In the genomic region with DNA sequence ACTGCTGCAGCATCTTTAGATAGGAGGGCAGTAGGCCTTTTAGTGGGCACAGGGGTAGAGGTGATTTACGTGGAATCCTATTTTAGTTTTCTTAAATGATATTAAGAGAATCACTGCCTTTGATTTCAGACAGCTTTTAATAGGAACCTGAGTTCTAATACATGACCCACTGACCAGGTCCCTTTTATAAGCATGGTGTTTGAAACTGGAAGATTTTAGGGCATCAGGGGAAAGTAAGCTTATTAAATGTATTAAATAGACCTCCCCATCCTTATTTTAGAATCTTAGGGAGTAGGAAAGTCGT, we compare ENCODE assay signal across 8 cellular contexts. TPM values are rescaled to one million over a fixed set of nuclear protein-coding genes. Genes with fewer than 3 reads are reported as not detected.
A peak's percentile ranks its signal among the peaks of the same experiment; 100 is the strongest.
DNase-seq lines count a peak whose midpoint lies in the region; ATAC-seq, FAIRE-seq and TF ChIP-seq lines count a peak whose summit lies in the region.

No MANE protein-coding gene starts in this region.

- H3K36me3 Mint-ChIP-seq in activated T-cell treated with anti-CD3 and anti-CD28 coated beads, Interleukin-2, amount 50 U/mL, for 24 hours (ENCODE audit: low read depth), result peaks cover 50% of the 10 kb centered on the region

- in situ Hi-C loops in K562 (cut with MboI), result no loop called here

- H3K4me3 Mint-ChIP-seq in activated T-cell treated with anti-CD3 and anti-CD28 coated beads, Interleukin-2, amount 50 U/mL, for 24 hours, result peak overlapping the region; percentile 89

- no peak for TF ChIP-seq EP300 in K562 (IDR thresholded peaks at IDR 0.05; ENCODE audit: low read length)

- no peaks in the 10 kb centered on the region for H3K27me3 ChIP-seq in K562 (ENCODE audit: control insufficient read depth in 2 of 2, insufficient read depth in 2 of 2, low read length in 2 of 2)
- no peaks in the 10 kb centered on the region for H3K27me3 ChIP-seq in lower lobe of right lung (ENCODE audit: low read depth)
- no peaks in the 10 kb centered on the region for H3K27me3 ChIP-seq in tibial artery

- no peak for TF ChIP-seq RAD21 in K562 (CRISPR knock-in tag; conservative IDR thresholded peaks at IDR 0.05 in 1 of 2, IDR thresholded peaks at IDR 0.05 in 1 of 2)

- POLR2A ChIA-PET in K562 (lab: Yijun Ruan, JAX), result interaction anchor here (0.6 to 5.4 kb wide), 11 partner anchors 10 to 340 kb away, joined by 3 to 57 read pairs (median 5); a partner anchor contains a TSS

- peaks cover 15 to 25% of the 10 kb centered on the region in 2 experiments; a peak in 4 of 5 replicates for H3K4me1 ChIP-seq in K562 (replicated peaks in 1 of 2; ENCODE audit: control insufficient read depth in 2 of 2, insufficient read depth in 2 of 2, low read length in 2 of 2)
- peaks cover 28% of the 10 kb centered on the region for H3K4me1 ChIP-seq in lower lobe of right lung
- peaks cover 0 to 35% (median 26%) of the 10 kb centered on the region in 4 donors for H3K4me1 ChIP-seq in tibial artery

- H3K27ac ChIP-seq in K562 (ENCODE audit: extremely low read depth, low read depth, low read length) (peak overlapping the region; percentile 95; the same call in 1 of the 3 replicates), lower lobe of right lung (peak overlapping the region; percentile 95), tibial artery (peak overlapping the region; percentile 97 to 98)

- no peaks in the 10 kb centered on the region; the same call in 1 of the 2 replicates for H4K20me1 ChIP-seq in K562 (replicated peaks; ENCODE audit: control insufficient read depth, insufficient read depth, low read length)

- 2% methylated on average over 2 of the region's 2 CpGs for WGBS in K562 (ENCODE audit: insufficient coverage, low coverage, missing lambda C conversion rate)

- FAIRE-seq in K562 (lab: Jason Lieb, UNC), result no peak

- H3K4me2 ChIP-seq in K562 (ENCODE audit: insufficient read depth, low read length), result peak overlapping the region; percentile 89

- no peaks in the 10 kb centered on the region for H3K27me3 Mint-ChIP-seq in activated T-cell treated with anti-CD3 and anti-CD28 coated beads, Interleukin-2, amount 50 U/mL, for 24 hours

- TSS peak; percentile 71 for BruUV-seq in K562 (replicated peaks; lab: Mats Ljungman, UMichigan)

- no peak for TF ChIP-seq POLR2A in K562 (conservative IDR thresholded peaks at IDR 0.05)

- H3K27ac Mint-ChIP-seq in activated T-cell treated with anti-CD3 and anti-CD28 coated beads, Interleukin-2, amount 50 U/mL, for 24 hours, result peak overlapping the region; percentile 92

- CTCF ChIA-PET in K562 (lab: Yijun Ruan, JAX; ENCODE audit: low intra/inter-chr PET ratio), result no interaction called here

- H3K9me3 Mint-ChIP-seq in activated T-cell treated with anti-CD3 and anti-CD28 coated beads, Interleukin-2, amount 50 U/mL, for 24 hours, result no peaks in the 10 kb centered on the region

- no peak for DNase-seq in activated T-cell treated with anti-CD3 and anti-CD28 coated beads, Interleukin-2, amount 50 U/mL, for 24 hours
- no peak for DNase-seq in activated T-cell treated with anti-CD3 and anti-CD28 coated beads, Interleukin-2, amount 50 U/mL, for 48 hours
- DNase-seq in K562 (ENCODE audit: extremely low read depth in 1 of 4, low spot score in 3 of 4) (no peak), lower lobe of right lung (no peak), tibial artery (no peak), nucleus accumbens (lab: John Stamatoyannopoulos, UW) (no peak), islet precursor cell (no peak)
- no peak for DNase-seq in stimulated activated CD4-positive, alpha-beta T cell treated with anti-CD3 and anti-CD28 coated beads, Interleukin-15, amount 100 ng/mL, for 24 hours

- no peak overlapping the region for H2AFZ ChIP-seq in K562 (ENCODE audit: low read depth, low read length)

- intact Hi-C loops in K562 (cut with micrococcal nuclease) (no loop called here), lower lobe of right lung (cut with DNase I) (no loop called here), tibial artery (cut with DNase I; ENCODE audit: low total_unique reads) (no loop called here)

- H3K4me1 Mint-ChIP-seq in activated T-cell treated with anti-CD3 and anti-CD28 coated beads, Interleukin-2, amount 50 U/mL, for 24 hours (ENCODE audit: low read depth), result peaks cover 35% of the 10 kb centered on the region

- H3K9ac ChIP-seq in K562 (ENCODE audit: insufficient read depth in 1 of 2, low read depth in 2 of 2, low read length in 2 of 2), result peak overlapping the region; percentile 73 to 96

- H3K9me1 ChIP-seq in K562 (ENCODE audit: control insufficient read depth, insufficient read depth, low read length), result no peaks in the 10 kb centered on the region

- H3K36me3 ChIP-seq in K562 (ENCODE audit: control insufficient read depth, insufficient read depth, low read length), result peaks cover 40% of the 10 kb centered on the region
- H3K36me3 ChIP-seq in lower lobe of right lung, result peaks cover 37% of the 10 kb centered on the region
- H3K36me3 ChIP-seq in tibial artery, result peaks cover 24 to 27% (median 27%) of the 10 kb centered on the region in 3 donors

- TF ChIP-seq CTCF in K562 (IDR thresholded peaks at IDR 0.05 in 2 of 3, conservative IDR thresholded peaks at IDR 0.05 in 1 of 3; ENCODE audit: insufficient read depth in 2 of 3, low read depth in 1 of 3, low read length in 3 of 3) (no peak), lower lobe of right lung (IDR thresholded peaks at IDR 0.05) (no peak), tibial artery (IDR thresholded peaks at IDR 0.05) (no peak)

- no peaks in the 10 kb centered on the region for H3K9me3 ChIP-seq in K562 (replicated peaks; ENCODE audit: control insufficient read depth, insufficient read depth, low read depth, low read length)
- H3K9me3 ChIP-seq in lower lobe of right lung, result no peaks in the 10 kb centered on the region
- H3K9me3 ChIP-seq in tibial artery, result no peaks in the 10 kb centered on the region

- peak overlapping the region; percentile 81 for H3K4me3 ChIP-seq in K562
- H3K4me3 ChIP-seq in lower lobe of right lung, result peak overlapping the region; percentile 92
- H3K4me3 ChIP-seq in tibial artery, result peak overlapping the region; percentile 97 to 99

- peaks cover 70% of the 10 kb centered on the region for H3K79me2 ChIP-seq in K562 (ENCODE audit: control insufficient read depth, insufficient read depth, low read length)

- no peak for ATAC-seq in K562
- ATAC-seq in lower lobe of right lung, result no peak

RNA-seq across cellular contexts. Expression of a gene that starts 2.0 kb away (rescaled TPM):
- total RNA-seq in K562 (2011; cell fraction: chromatin; rRNA removed; ENCODE audit: low replicate concordance), result 152 and 243 TPM in 2 replicates
- total RNA-seq in K562 (2011; cell fraction: nucleolus; rRNA removed), result 80.5 and 93.3 TPM in 2 replicates
- 126 and 148 TPM in 2 replicates for total RNA-seq in K562 (2011; cell fraction: nucleoplasm; rRNA removed)
- 51.7 and 52.4 TPM in 2 replicates for total RNA-seq in K562 (2014; rRNA removed)
- 61.9 and 64.9 TPM in 2 replicates for total RNA-seq in K562 (2014; rRNA removed; fragmentation: Illumina TruSeq; extraction: Trizol)
- 77.8 and 91.8 TPM in 2 replicates for total RNA-seq in K562 (2015; rRNA removed; fragmentation: Illumina TruSeq; extraction: Trizol)
- 48.6 and 61.8 TPM in 2 replicates for total RNA-seq in K562 (2021)
- 48.0 and 66.7 TPM in 2 replicates for polyA plus RNA-seq in K562 (2011; rRNA removed)
- polyA plus RNA-seq in K562 (2011; cell fraction: cytosol; rRNA removed), result 15.6 and 17.6 TPM in 2 replicates
- polyA plus RNA-seq in K562 (2011; cell fraction: nucleus; rRNA removed), result 122 and 128 TPM in 2 replicates
- 40.1 and 52.3 TPM in 2 replicates for polyA plus RNA-seq in K562 (2012)
- polyA plus RNA-seq in K562 (2014; fragmentation: Illumina TruSeq; extraction: Trizol), result 99.3 and 120 TPM in 2 replicates
- 10 to 100 TPM; 13.8 to 13.9 TPM for polyA plus RNA-seq in K562 (2014; fragmentation: Nextera tagmentation; extraction: Ambion mirVana)
- 62.8 and 74.1 TPM in 2 replicates for polyA plus RNA-seq in K562 (2014; rRNA removed)
- polyA minus RNA-seq in K562 (2011; rRNA and poly(A)+ RNA removed), result 56.6 and 69.1 TPM in 2 replicates
- polyA minus RNA-seq in K562 (2011; cell fraction: cytosol; rRNA and poly(A)+ RNA removed), result 16.1 and 30.2 TPM in 2 replicates
- 40.7 and 50.6 TPM in 2 replicates for polyA minus RNA-seq in K562 (2011; cell fraction: nucleus; rRNA and poly(A)+ RNA removed)
- 97.7 TPM for total RNA-seq in lower lobe of right lung

RNA-seq across cellular contexts. Expression of a gene that starts 16.6 kb away (rescaled TPM):
- 240 and 242 TPM in 2 replicates for total RNA-seq in K562 (2011; cell fraction: chromatin; rRNA removed; ENCODE audit: low replicate concordance)
- total RNA-seq in K562 (2011; cell fraction: nucleolus; rRNA removed), result 98.2 and 103 TPM in 2 replicates
- total RNA-seq in K562 (2011; cell fraction: nucleoplasm; rRNA removed), result 184 and 228 TPM in 2 replicates
- 21.5 and 30.8 TPM in 2 replicates for total RNA-seq in K562 (2014; rRNA removed)
- total RNA-seq in K562 (2014; rRNA removed; fragmentation: Illumina TruSeq; extraction: Trizol), result 38.2 and 38.7 TPM in 2 replicates
- total RNA-seq in K562 (2015; rRNA removed; fragmentation: Illumina TruSeq; extraction: Trizol), result 34.4 and 36.5 TPM in 2 replicates
- total RNA-seq in K562 (2021), result 57.5 and 61.1 TPM in 2 replicates
- 43.3 and 51.8 TPM in 2 replicates for polyA plus RNA-seq in K562 (2011; rRNA removed)
- 29.1 and 32.3 TPM in 2 replicates for polyA plus RNA-seq in K562 (2011; cell fraction: cytosol; rRNA removed)
- 191 and 220 TPM in 2 replicates for polyA plus RNA-seq in K562 (2011; cell fraction: nucleus; rRNA removed)
- 48.8 and 57.5 TPM in 2 replicates for polyA plus RNA-seq in K562 (2012)
- 56.5 and 65.1 TPM in 2 replicates for polyA plus RNA-seq in K562 (2014; fragmentation: Illumina TruSeq; extraction: Trizol)
- 10 to 100 TPM; 12.5 to 16.9 TPM for polyA plus RNA-seq in K562 (2014; fragmentation: Nextera tagmentation; extraction: Ambion mirVana)
- 35.2 and 38.9 TPM in 2 replicates for polyA plus RNA-seq in K562 (2014; rRNA removed)
- 30.6 and 33.1 TPM in 2 replicates for polyA minus RNA-seq in K562 (2011; rRNA and poly(A)+ RNA removed)
- 13.3 and 20.1 TPM in 2 replicates for polyA minus RNA-seq in K562 (2011; cell fraction: cytosol; rRNA and poly(A)+ RNA removed)
- polyA minus RNA-seq in K562 (2011; cell fraction: nucleus; rRNA and poly(A)+ RNA removed), result 26.1 and 31.4 TPM in 2 replicates
- total RNA-seq in lower lobe of right lung, result 101 TPM

RNA-seq across cellular contexts. Expression of a gene that starts 23.4 kb away (rescaled TPM):
- total RNA-seq in K562 (2011; cell fraction: chromatin; rRNA removed; ENCODE audit: low replicate concordance), result 2.3 and 7.8 TPM in 2 replicates
- 3.6 and 4.0 TPM in 2 replicates for total RNA-seq in K562 (2011; cell fraction: nucleolus; rRNA removed)
- total RNA-seq in K562 (2011; cell fraction: nucleoplasm; rRNA removed), result 3.1 and 3.2 TPM in 2 replicates
- total RNA-seq in K562 (2014; rRNA removed), result 0.78 and 1.00 TPM in 2 replicates
- total RNA-seq in K562 (2014; rRNA removed; fragmentation: Illumina TruSeq; extraction: Trizol), result 0.32 and 0.47 TPM in 2 replicates
- total RNA-seq in K562 (2015; rRNA removed; fragmentation: Illumina TruSeq; extraction: Trizol), result 0.65 and 1.2 TPM in 2 replicates
- total RNA-seq in K562 (2021), result 6.6 and 7.7 TPM in 2 replicates
- polyA plus RNA-seq in K562 (2011; rRNA removed), result 0.25 and 0.41 TPM in 2 replicates
- polyA plus RNA-seq in K562 (2011; cell fraction: cytosol; rRNA removed), result 0.21 and 0.89 TPM in 2 replicates
- polyA plus RNA-seq in K562 (2011; cell fraction: nucleus; rRNA removed), result 1.3 and 5.0 TPM in 2 replicates
- 5.3 and 5.4 TPM in 2 replicates for polyA plus RNA-seq in K562 (2012)
- 4.7 and 6.9 TPM in 2 replicates for polyA plus RNA-seq in K562 (2014; fragmentation: Illumina TruSeq; extraction: Trizol)
- under 1 TPM; 0.27 TPM for polyA plus RNA-seq in K562 (2014; fragmentation: Nextera tagmentation; extraction: Ambion mirVana)
- polyA plus RNA-seq in K562 (2014; rRNA removed), result 1.4 and 2.0 TPM in 2 replicates
- polyA minus RNA-seq in K562 (2011; rRNA and poly(A)+ RNA removed), result 0.42 and 0.63 TPM in 2 replicates
- polyA minus RNA-seq in K562 (2011; cell fraction: cytosol; rRNA and poly(A)+ RNA removed), result 0.46 and 3.3 TPM in 2 replicates
- polyA minus RNA-seq in K562 (2011; cell fraction: nucleus; rRNA and poly(A)+ RNA removed), result 2.2 and 2.6 TPM in 2 replicates
- total RNA-seq in lower lobe of right lung, result 20.1 TPM

RNA-seq across cellular contexts. Expression of a gene that starts 53.5 kb away (rescaled TPM):
- total RNA-seq in K562 (2011; cell fraction: chromatin; rRNA removed; ENCODE audit: low replicate concordance), result 22.1 and 46.9 TPM in 2 replicates
- 18.2 and 24.0 TPM in 2 replicates for total RNA-seq in K562 (2011; cell fraction: nucleolus; rRNA removed)
- 17.4 and 20.8 TPM in 2 replicates for total RNA-seq in K562 (2011; cell fraction: nucleoplasm; rRNA removed)
- total RNA-seq in K562 (2014; rRNA removed) (1.8 and 2.1 TPM in 2 replicates), K562 (2014; rRNA removed; fragmentation: Illumina TruSeq; extraction: Trizol) (1.5 and 1.6 TPM in 2 replicates), K562 (2015; rRNA removed; fragmentation: Illumina TruSeq; extraction: Trizol) (1.5 and 1.8 TPM in 2 replicates), K562 (2021) (3.6 and 4.1 TPM in 2 replicates), lower lobe of right lung (9.3 TPM)
- polyA plus RNA-seq in K562 (2011; rRNA removed) (2.4 and 2.9 TPM in 2 replicates), K562 (2014; fragmentation: Illumina TruSeq; extraction: Trizol) (1.9 and 2.8 TPM in 2 replicates), K562 (2014; fragmentation: Nextera tagmentation; extraction: Ambion mirVana) (under 1 TPM; 0.18 to 0.50 TPM), K562 (2014; rRNA removed) (2.2 and 2.6 TPM in 2 replicates)
- polyA plus RNA-seq in K562 (2011; cell fraction: cytosol; rRNA removed), result 1.4 and 4.0 TPM in 2 replicates
- polyA plus RNA-seq in K562 (2011; cell fraction: nucleus; rRNA removed), result 9.7 and 22.8 TPM in 2 replicates
- 2.0 and 2.5 TPM in 2 replicates for polyA plus RNA-seq in K562 (2012)
- polyA minus RNA-seq in K562 (2011; rRNA and poly(A)+ RNA removed), result 1.9 and 2.9 TPM in 2 replicates
- polyA minus RNA-seq in K562 (2011; cell fraction: cytosol; rRNA and poly(A)+ RNA removed), result 2.1 and 4.2 TPM in 2 replicates
- 4.2 and 7.1 TPM in 2 replicates for polyA minus RNA-seq in K562 (2011; cell fraction: nucleus; rRNA and poly(A)+ RNA removed)
